ENCODE assay signal across 8 cellular contexts in the genomic region with DNA sequence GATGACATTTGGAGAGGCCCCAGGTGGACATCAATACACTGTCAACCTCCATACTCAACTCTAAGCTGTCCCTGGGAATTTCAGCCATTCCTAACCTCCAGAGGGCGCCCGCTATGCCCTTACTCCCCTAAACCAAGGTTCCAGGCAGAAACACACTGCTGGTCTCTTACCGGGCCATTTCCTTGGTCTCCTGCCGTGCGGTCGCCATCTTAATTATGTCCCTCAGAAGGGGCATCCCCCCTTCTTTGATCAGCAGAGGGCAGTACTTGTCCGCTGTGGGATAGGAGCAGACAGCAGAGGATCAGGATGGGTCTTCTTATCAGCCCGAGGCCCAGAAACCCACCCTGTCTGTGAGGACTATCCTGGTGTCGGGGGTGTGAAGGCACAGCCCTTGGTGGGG. TPM values are rescaled to one million over a fixed set of nuclear protein-coding genes. Genes with fewer than 3 reads are reported as not detected.
A peak's percentile ranks its signal among the peaks of the same experiment; 100 is the strongest.
DNase-seq lines count a peak whose midpoint lies in the region; ATAC-seq, FAIRE-seq and TF ChIP-seq lines count a peak whose summit lies in the region.

No MANE protein-coding gene starts in this region.

- POLR2A ChIA-PET in H1 (lab: Charles Lee; ENCODE audit: partially characterized antibody) = interaction anchor here (1.0 to 3.0 kb wide), 8 partner anchors 9 to 86 kb away, joined by 3 to 15 read pairs (median 4); a partner anchor contains a TSS

- intact Hi-C loops in aorta (cut with DNase I) = no loop called here

- no peak for TF ChIP-seq EP300 in H1 (IDR thresholded peaks at IDR 0.05; ENCODE audit: borderline replicate concordance in 1 of 2, low read depth in 2 of 2, low read length in 2 of 2)

- H3K27me3 ChIP-seq in MG63 = no peaks in the 10 kb centered on the region
- no peaks in the 10 kb centered on the region for H3K27me3 ChIP-seq in RWPE2 (ENCODE audit: insufficient read depth, poor library complexity, severe bottlenecking)
- H3K27me3 ChIP-seq in H1 (replicated peaks in 1 of 4; ENCODE audit: control insufficient read depth in 3 of 4, extremely low read depth in 1 of 4, insufficient read depth in 3 of 4, low read length in 3 of 4) = no peaks in the 10 kb centered on the region
- no peaks in the 10 kb centered on the region for H3K27me3 ChIP-seq in mesenchymal stem cell (ENCODE audit: control insufficient read depth in 1 of 2, insufficient read depth in 1 of 2, low read length in 2 of 2)
- no peaks in the 10 kb centered on the region for H3K27me3 ChIP-seq in aorta (ENCODE audit: control insufficient read depth in 1 of 2, insufficient read depth in 2 of 2, low read length in 1 of 2)

- H3K56ac ChIP-seq in H1 (replicated peaks; ENCODE audit: insufficient read length, low read depth, low read length) = no peak overlapping the region

- TF ChIP-seq RAD21 in H1 (IDR thresholded peaks at IDR 0.05 in 1 of 2, conservative IDR thresholded peaks at IDR 0.05 in 1 of 2; ENCODE audit: low read depth in 2 of 2, low read length in 2 of 2) = peak; percentile 86 to 88

- H4K91ac ChIP-seq in H1 (replicated peaks; ENCODE audit: insufficient read length, low read length) = peak overlapping the region; percentile 31
- H4K91ac ChIP-seq in mesenchymal stem cell (ENCODE audit: low read length) = no peak overlapping the region

- H3K4me2 ChIP-seq in H1 (ENCODE audit: insufficient read depth in 1 of 2, low read depth in 2 of 2, low read length in 2 of 2) = no peak overlapping the region
- H3K4me2 ChIP-seq in mesenchymal stem cell (ENCODE audit: low read length, poor library complexity, severe bottlenecking) = no peak overlapping the region

- no peak overlapping the region for H3K4me3 ChIP-seq in MG63
- no peak overlapping the region for H3K4me3 ChIP-seq in RWPE2 (ENCODE audit: severe bottlenecking)
- H3K4me3 ChIP-seq in H1 (ENCODE audit: extremely low read depth in 1 of 4, insufficient read depth in 2 of 4, low read depth in 3 of 4, low read length in 4 of 4) = no peak overlapping the region
- H3K4me3 ChIP-seq in mesenchymal stem cell (ENCODE audit: insufficient read depth in 1 of 2, low read depth in 1 of 2, low read length in 2 of 2) = no peak overlapping the region
- no peak overlapping the region for H3K4me3 ChIP-seq in aorta (ENCODE audit: low read length in 2 of 2)

- WGBS in H1 (ENCODE audit: extremely low coverage in 1 of 2, insufficient coverage in 1 of 2, insufficient read length in 1 of 2, insufficient replicate concordance in 2 of 2, low coverage in 1 of 2, low lambda C conversion rate in 2 of 2, missing lambda C conversion rate in 1 of 2), 2 experiments = 18% methylated on average over 9 of the region's 9 CpGs; no CpG with 5 or more reads in 1 of the 2 experiments
- 19% methylated on average over 9 of the region's 9 CpGs for WGBS in mesenchymal stem cell
- 29 to 35% methylated on average over 9 of the region's 9 CpGs for WGBS in aorta, 2 donors

- H3K4ac ChIP-seq in H1 (replicated peaks; ENCODE audit: insufficient read length, low read depth, low read length) = no peak overlapping the region
- H3K4ac ChIP-seq in mesenchymal stem cell (ENCODE audit: low read depth in 1 of 2, low read length in 2 of 2) = peak overlapping the region; percentile 7 to 64

- H2AFZ ChIP-seq in H1 (ENCODE audit: low read length) = no peak overlapping the region
- peak overlapping the region; percentile 87 for H2AFZ ChIP-seq in mesenchymal stem cell (ENCODE audit: low read depth, low read length)

- H3K9me3 ChIP-seq in MG63 = no peaks in the 10 kb centered on the region
- H3K9me3 ChIP-seq in RWPE2 (ENCODE audit: severe bottlenecking) = no peaks in the 10 kb centered on the region
- H3K9me3 ChIP-seq in H1 (ENCODE audit: insufficient read depth in 2 of 2, low read depth in 1 of 2, low read length in 1 of 2) = no peaks in the 10 kb centered on the region
- no peaks in the 10 kb centered on the region for H3K9me3 ChIP-seq in mesenchymal stem cell (ENCODE audit: control insufficient read depth, low read length)
- H3K9me3 ChIP-seq in aorta (ENCODE audit: control insufficient read depth, low read length) = no peaks in the 10 kb centered on the region

- H4K8ac ChIP-seq in H1 (ENCODE audit: extremely low read depth, insufficient read depth, low read length) (no peak overlapping the region), mesenchymal stem cell (ENCODE audit: low read length) (peak overlapping the region; percentile 92)

- no peaks in the 10 kb centered on the region for H3K79me2 ChIP-seq in H1 (ENCODE audit: control insufficient read depth in 1 of 2, insufficient read depth in 2 of 2, low read length in 2 of 2)

- peaks cover 2% of the 10 kb centered on the region; the same call in 1 of the 2 replicates for H3K79me1 ChIP-seq in H1 (ENCODE audit: low read depth, low read length)
- peaks cover under 1% of the 10 kb centered on the region for H3K79me1 ChIP-seq in mesenchymal stem cell (replicated peaks; ENCODE audit: low read length, poor library complexity, severe bottlenecking)

- H3K27ac ChIP-seq in RWPE2 (ENCODE audit: poor library complexity, severe bottlenecking) = no peak overlapping the region
- H3K27ac ChIP-seq in H1 (ENCODE audit: low read depth, low read length) = no peak overlapping the region
- H3K27ac ChIP-seq in mesenchymal stem cell (ENCODE audit: low read length, poor library complexity, severe bottlenecking) = no peak overlapping the region
- no peak overlapping the region for H3K27ac ChIP-seq in aorta (ENCODE audit: low read depth in 1 of 2, low read length in 2 of 2)

- no peak overlapping the region for H2AK5ac ChIP-seq in H1 (ENCODE audit: low read depth, low read length)
- H2AK5ac ChIP-seq in mesenchymal stem cell (ENCODE audit: low read length, severe bottlenecking) = no peak overlapping the region

- no peak overlapping the region for H2BK20ac ChIP-seq in H1 (ENCODE audit: low read length)

- H2BK15ac ChIP-seq in H1 (ENCODE audit: low read length) = no peak overlapping the region
- no peak overlapping the region for H2BK15ac ChIP-seq in mesenchymal stem cell (ENCODE audit: low read depth, poor library complexity, severe bottlenecking)

- ATAC-seq in RWPE2 (ENCODE audit: low read depth) = peak; percentile 86
- peak; percentile 27 for ATAC-seq in aorta (ENCODE audit: low FRiP score)
- no peak for ATAC-seq in GM21576 (IDR thresholded peaks at IDR 0.05; ENCODE audit: unreplicated experiment)

- H2BK12ac ChIP-seq in H1 (ENCODE audit: low read depth, low read length) (no peak overlapping the region), mesenchymal stem cell (ENCODE audit: low read length in 2 of 2) (no peak overlapping the region)

- TF ChIP-seq CTCF in RWPE2 (IDR thresholded peaks at IDR 0.05; ENCODE audit: poor library complexity, severe bottlenecking) (peak; percentile 90), H1 (IDR thresholded peaks at IDR 0.05; ENCODE audit: control extremely low read depth in 1 of 3, insufficient read depth in 1 of 3, low read depth in 1 of 3, low read length in 3 of 3) (peak; percentile 55 to 98 (median 92))

- no peak overlapping the region for H3K9ac ChIP-seq in H1 (replicated peaks in 1 of 4; ENCODE audit: extremely low read depth in 1 of 4, low read depth in 3 of 4, low read length in 3 of 4)
- peak overlapping the region; percentile 59 for H3K9ac ChIP-seq in mesenchymal stem cell (ENCODE audit: low read length)

- CTCF ChIA-PET in H1 (lab: Charles Lee; ENCODE audit: partially characterized antibody) = interaction anchor here (0.6 to 6.5 kb wide), 54 partner anchors 9 to 1005 kb away, joined by 3 to 104 read pairs (median 4); a partner anchor contains a TSS

- H3K14ac ChIP-seq in H1 (ENCODE audit: insufficient read length) (no peak overlapping the region), mesenchymal stem cell (ENCODE audit: low read length in 2 of 2) (no peak overlapping the region)

- H3K36me3 ChIP-seq in MG63 (peaks cover 8% of the 10 kb centered on the region), RWPE2 (ENCODE audit: low read depth) (no peaks in the 10 kb centered on the region; the same call in 1 of the 2 replicates), H1 (ENCODE audit: control insufficient read depth in 2 of 4, insufficient read depth in 4 of 4, low read length in 3 of 4) (peaks cover 0 to 2% (median under 1%) of the 10 kb centered on the region in 4 experiments; a peak in 1 of 8 replicates), mesenchymal stem cell (ENCODE audit: control insufficient read depth in 1 of 2, insufficient read depth in 2 of 2, low read depth in 1 of 2, low read length in 2 of 2) (peaks cover 35 to 41% of the 10 kb centered on the region in 2 experiments), aorta (ENCODE audit: control insufficient read depth in 1 of 2, insufficient read depth in 2 of 2, low read length in 1 of 2) (peaks cover 0 to 2% of the 10 kb centered on the region in 2 donors)

- H3K4me1 ChIP-seq in RWPE2 (ENCODE audit: insufficient read depth, poor library complexity, severe bottlenecking) (no peaks in the 10 kb centered on the region), H1 (replicated peaks in 1 of 4; ENCODE audit: control insufficient read depth in 3 of 4, insufficient read depth in 4 of 4, low read length in 3 of 4) (peaks cover 0 to 1% (median 0%) of the 10 kb centered on the region in 4 experiments; a peak in 1 of 7 replicates), mesenchymal stem cell (ENCODE audit: control insufficient read depth, insufficient read depth, low read depth, low read length) (peaks cover 22% of the 10 kb centered on the region), aorta (ENCODE audit: control insufficient read depth in 1 of 2, insufficient read depth in 2 of 2, low read length in 2 of 2) (no peaks in the 10 kb centered on the region)

- H2BK120ac ChIP-seq in H1 (replicated peaks; ENCODE audit: low read depth, low read length) = no peak overlapping the region
- H2BK120ac ChIP-seq in mesenchymal stem cell (ENCODE audit: low read depth, low read length) = no peak overlapping the region

- FAIRE-seq in G401.6 (lab: Jason Lieb, UNC) (peak; percentile 96), H1 (lab: Jason Lieb, UNC) (peak; percentile 96)

- DNase-seq in MG63 (peak; percentile 65), RWPE2 (ENCODE audit: low spot score) (peak; percentile 68), H1 (ENCODE audit: low read depth in 1 of 2, low spot score in 2 of 2) (peak; percentile 91 to 94), mesenchymal stem cell (peak; percentile 91), aorta (peak in 1 of 2 donors; percentile 70)
- no peak for DNase-seq in activated T-cell treated with anti-CD3 and anti-CD28 coated beads, Interleukin-2, amount 50 U/mL, for 1 hour

- H3K23me2 ChIP-seq in H1 (ENCODE audit: low read depth, low read length) = peaks cover 3% of the 10 kb centered on the region; the same call in 1 of the 2 replicates

- no peak overlapping the region for H2BK5ac ChIP-seq in H1 (ENCODE audit: low read depth, low read length)
- no peak overlapping the region for H2BK5ac ChIP-seq in mesenchymal stem cell (ENCODE audit: low read depth, low read length, poor library complexity, severe bottlenecking)

- H4K20me1 ChIP-seq in H1 (replicated peaks in 1 of 2; ENCODE audit: control insufficient read depth in 1 of 2, insufficient read depth in 2 of 2, low read length in 2 of 2) = no peaks in the 10 kb centered on the region

- H4K5ac ChIP-seq in H1 (ENCODE audit: insufficient read length, low read depth, low read length) = no peak overlapping the region

- no peak for TF ChIP-seq POLR2A in H1 (IDR thresholded peaks at IDR 0.05; ENCODE audit: control extremely low read depth in 1 of 2, low read depth in 2 of 2, low read length in 2 of 2)

- no peak overlapping the region for H3K18ac ChIP-seq in H1 (ENCODE audit: extremely low read depth, low read length)
- H3K18ac ChIP-seq in mesenchymal stem cell (ENCODE audit: low read depth in 1 of 2, low read length in 2 of 2) = peak overlapping the region in 1 of 2 experiments; percentile 52

- H3K23ac ChIP-seq in H1 (ENCODE audit: insufficient read length) (no peak overlapping the region), mesenchymal stem cell (ENCODE audit: low read length in 2 of 2) (no peak overlapping the region)

RNA-seq across cellular contexts. Expression of a gene that starts 9.3 kb away (rescaled TPM):
- 22.7 and 26.6 TPM in 2 replicates for total RNA-seq in MG63 (2014; rRNA removed; shearing (Covaris generic); ENCODE audit: low replicate concordance)
- 32.8 and 35.0 TPM in 2 replicates for total RNA-seq in H1 (2021; fragmentation: NEBNext Ultra II Directional; extraction: Animal tissue kit (Norgen Biotek cat#: 25700))
- polyA plus RNA-seq in H1 (2011; rRNA removed) (93.8 and 121 TPM in 2 replicates), aorta (10 to 100 TPM; 21.3 to 30.9 TPM)
- polyA plus RNA-seq in H1 (2011; cell fraction: cytosol; rRNA removed) = 78.5 TPM
- 139 TPM for polyA plus RNA-seq in H1 (2011; cell fraction: nucleus; rRNA removed)
- 23.3 to 48.0 TPM (median 44.7 TPM) in 4 replicates for polyA plus RNA-seq in H1 (2012, experiment 1 of 2)
- polyA plus RNA-seq in H1 (2012, experiment 2 of 2) = 53.7 TPM
- polyA plus RNA-seq in H1 (2013, experiment 1 of 2) = 41.4 TPM
- 43.5 TPM for polyA plus RNA-seq in H1 (2013, experiment 2 of 2)
- polyA minus RNA-seq in H1 (2011; rRNA and poly(A)+ RNA removed) = 21.8 and 26.4 TPM in 2 replicates
- 45.5 TPM for polyA minus RNA-seq in H1 (2011; cell fraction: cytosol; rRNA and poly(A)+ RNA removed)
- 34.7 TPM for polyA minus RNA-seq in H1 (2011; cell fraction: nucleus; rRNA and poly(A)+ RNA removed)
- polyA plus RNA-seq in mesenchymal stem cell (2013, experiment 1 of 2) = 28.9 TPM
- polyA plus RNA-seq in mesenchymal stem cell (2013, experiment 2 of 2) = 26.9 TPM
- total RNA-seq in aorta = 10 to 100 TPM; 11.2 to 13.1 TPM

RNA-seq across cellular contexts. Expression of a gene that starts 31.0 kb away (rescaled TPM):
- 10.2 and 10.5 TPM in 2 replicates for total RNA-seq in MG63 (2014; rRNA removed; shearing (Covaris generic); ENCODE audit: low replicate concordance)
- total RNA-seq in H1 (2021; fragmentation: NEBNext Ultra II Directional; extraction: Animal tissue kit (Norgen Biotek cat#: 25700)) = 15.2 and 16.3 TPM in 2 replicates
- polyA plus RNA-seq in H1 (2011; rRNA removed) (15.7 and 24.4 TPM in 2 replicates), aorta (1 to 10 TPM; 1.3 to 2.5 TPM)
- 20.7 TPM for polyA plus RNA-seq in H1 (2011; cell fraction: cytosol; rRNA removed)
- 49.0 TPM for polyA plus RNA-seq in H1 (2011; cell fraction: nucleus; rRNA removed)
- polyA plus RNA-seq in H1 (2012, experiment 1 of 2) = 12.4 to 21.9 TPM (median 18.9 TPM) in 4 replicates
- 16.2 TPM for polyA plus RNA-seq in H1 (2012, experiment 2 of 2)
- polyA plus RNA-seq in H1 (2013, experiment 1 of 2) = 11.3 TPM
- polyA plus RNA-seq in H1 (2013, experiment 2 of 2) = 11.3 TPM
- polyA minus RNA-seq in H1 (2011; rRNA and poly(A)+ RNA removed) = 7.2 and 10.8 TPM in 2 replicates
- 15.9 TPM for polyA minus RNA-seq in H1 (2011; cell fraction: cytosol; rRNA and poly(A)+ RNA removed)
- 11.0 TPM for polyA minus RNA-seq in H1 (2011; cell fraction: nucleus; rRNA and poly(A)+ RNA removed)
- 2.0 TPM for polyA plus RNA-seq in mesenchymal stem cell (2013, experiment 1 of 2)
- 2.0 TPM for polyA plus RNA-seq in mesenchymal stem cell (2013, experiment 2 of 2)
- total RNA-seq in aorta = 10 to 100 TPM in 1 of 2 donors, 1 to 10 TPM in 1; 7.1 to 11.1 TPM

RNA-seq across cellular contexts. Expression of a gene that starts 38.5 kb away (rescaled TPM):
- total RNA-seq in MG63 (2014; rRNA removed; shearing (Covaris generic); ENCODE audit: low replicate concordance) = 10.2 and 28.2 TPM in 2 replicates
- total RNA-seq in H1 (2021; fragmentation: NEBNext Ultra II Directional; extraction: Animal tissue kit (Norgen Biotek cat#: 25700)) = 20.5 and 22.6 TPM in 2 replicates
- polyA plus RNA-seq in H1 (2011; rRNA removed) (26.6 and 55.8 TPM in 2 replicates), aorta (10 to 100 TPM; 14.5 to 39.6 TPM)
- 24.8 TPM for polyA plus RNA-seq in H1 (2011; cell fraction: cytosol; rRNA removed)
- 43.9 TPM for polyA plus RNA-seq in H1 (2011; cell fraction: nucleus; rRNA removed)
- 12.0 to 19.7 TPM (median 18.3 TPM) in 4 replicates for polyA plus RNA-seq in H1 (2012, experiment 1 of 2)
- polyA plus RNA-seq in H1 (2012, experiment 2 of 2) = 17.9 TPM
- 12.2 TPM for polyA plus RNA-seq in H1 (2013, experiment 1 of 2)
- 11.3 TPM for polyA plus RNA-seq in H1 (2013, experiment 2 of 2)
- polyA minus RNA-seq in H1 (2011; rRNA and poly(A)+ RNA removed) = 25.9 and 30.5 TPM in 2 replicates
- polyA minus RNA-seq in H1 (2011; cell fraction: cytosol; rRNA and poly(A)+ RNA removed) = 24.1 TPM
- polyA minus RNA-seq in H1 (2011; cell fraction: nucleus; rRNA and poly(A)+ RNA removed) = 20.3 TPM
- 22.8 TPM for polyA plus RNA-seq in mesenchymal stem cell (2013, experiment 1 of 2)
- polyA plus RNA-seq in mesenchymal stem cell (2013, experiment 2 of 2) = 22.7 TPM
- total RNA-seq in aorta = 10 to 100 TPM; 29.6 to 42.9 TPM

RNA-seq across cellular contexts. Expression of a gene that starts 44.2 kb away (rescaled TPM):
- 782 and 1,015 TPM in 2 replicates for total RNA-seq in MG63 (2014; rRNA removed; shearing (Covaris generic); ENCODE audit: low replicate concordance)
- total RNA-seq in H1 (2021; fragmentation: NEBNext Ultra II Directional; extraction: Animal tissue kit (Norgen Biotek cat#: 25700)) = 1,327 and 1,345 TPM in 2 replicates
- 466 and 513 TPM in 2 replicates for polyA plus RNA-seq in H1 (2011; rRNA removed)
- 383 TPM for polyA plus RNA-seq in H1 (2011; cell fraction: cytosol; rRNA removed)
- 93.4 TPM for polyA plus RNA-seq in H1 (2011; cell fraction: nucleus; rRNA removed)
- polyA plus RNA-seq in H1 (2012, experiment 1 of 2) = 759 to 1,315 TPM (median 835 TPM) in 4 replicates
- 163 TPM for polyA plus RNA-seq in H1 (2012, experiment 2 of 2)
- polyA plus RNA-seq in H1 (2013, experiment 1 of 2) = 862 TPM
- 900 TPM for polyA plus RNA-seq in H1 (2013, experiment 2 of 2)
- polyA minus RNA-seq in H1 (2011; rRNA and poly(A)+ RNA removed) = 245 and 251 TPM in 2 replicates
- polyA minus RNA-seq in H1 (2011; cell fraction: cytosol; rRNA and poly(A)+ RNA removed) = 1,111 TPM
- 200 TPM for polyA minus RNA-seq in H1 (2011; cell fraction: nucleus; rRNA and poly(A)+ RNA removed)
- 293 TPM for polyA plus RNA-seq in mesenchymal stem cell (2013, experiment 1 of 2)
- polyA plus RNA-seq in mesenchymal stem cell (2013, experiment 2 of 2) = 300 TPM
- total RNA-seq in aorta = 100 to 1,000 TPM; 190 to 195 TPM
- polyA plus RNA-seq in aorta = 100 to 1,000 TPM in 1 of 2 donors, 10 to 100 TPM in 1; 98.5 to 167 TPM

RNA-seq across cellular contexts. Expression of a gene that starts 53.8 kb away (rescaled TPM):
- 1.8 and 2.0 TPM in 2 replicates for total RNA-seq in MG63 (2014; rRNA removed; shearing (Covaris generic); ENCODE audit: low replicate concordance)
- total RNA-seq in H1 (2021; fragmentation: NEBNext Ultra II Directional; extraction: Animal tissue kit (Norgen Biotek cat#: 25700)) = 21.3 and 26.3 TPM in 2 replicates
- polyA plus RNA-seq in H1 (2011; rRNA removed) (24.7 and 33.0 TPM in 2 replicates), aorta (10 to 100 TPM in 1 of 2 donors, 1 to 10 TPM in 1; 9.0 to 21.5 TPM)
- polyA plus RNA-seq in H1 (2011; cell fraction: cytosol; rRNA removed) = 18.0 TPM
- 26.8 TPM for polyA plus RNA-seq in H1 (2011; cell fraction: nucleus; rRNA removed)
- 17.9 to 24.5 TPM (median 20.3 TPM) in 4 replicates for polyA plus RNA-seq in H1 (2012, experiment 1 of 2)
- polyA plus RNA-seq in H1 (2012, experiment 2 of 2) = 23.3 TPM
- polyA plus RNA-seq in H1 (2013, experiment 1 of 2) = 13.2 TPM
- polyA plus RNA-seq in H1 (2013, experiment 2 of 2) = 13.4 TPM
- 21.1 and 26.2 TPM in 2 replicates for polyA minus RNA-seq in H1 (2011; rRNA and poly(A)+ RNA removed)
- 8.7 TPM for polyA minus RNA-seq in H1 (2011; cell fraction: cytosol; rRNA and poly(A)+ RNA removed)
- polyA minus RNA-seq in H1 (2011; cell fraction: nucleus; rRNA and poly(A)+ RNA removed) = 10.1 TPM
- polyA plus RNA-seq in mesenchymal stem cell (2013, experiment 1 of 2) = 16.8 TPM
- 17.1 TPM for polyA plus RNA-seq in mesenchymal stem cell (2013, experiment 2 of 2)
- 10 to 100 TPM; 23.6 to 27.7 TPM for total RNA-seq in aorta
